Comparison of ENCODE assay signal across 8 cellular contexts in genomic region chr13:74134777-74135305, GRCh38. TPM values are rescaled to one million over a fixed set of nuclear protein-coding genes. Genes with fewer than 3 reads are reported as not detected.
DNase-seq lines count a peak whose midpoint lies in the region; ATAC-seq, FAIRE-seq and TF ChIP-seq lines count a peak whose summit lies in the region.

No MANE protein-coding gene starts in this region.

- no peaks in the 10 kb centered on the region for H3K27me3 Mint-ChIP-seq in activated T-cell treated with anti-CD3 and anti-CD28 coated beads, Interleukin-2, amount 50 U/mL, for 72 hours (ENCODE audit: low read depth)

- peak overlapping the region; percentile 67 for H3K4me3 ChIP-seq in fibroblast of villous mesenchyme (ENCODE audit: low read depth, low read length)
- H3K4me3 ChIP-seq in pancreas, result peak overlapping the region; percentile 64 to 93 (median 76)
- H3K4me3 ChIP-seq in upper lobe of left lung, result peak overlapping the region; percentile 83 to 93 (median 89)

- intact Hi-C loops in pancreas (cut with DNase I), result no loop called here

- peak overlapping the region; percentile 83 for H3K27ac ChIP-seq in 22Rv1
- H3K27ac ChIP-seq in pancreas, result peak overlapping the region; percentile 61 to 82 (median 74)
- peak overlapping the region; percentile 83 to 93 (median 88) for H3K27ac ChIP-seq in upper lobe of left lung

- WGBS in pancreas, 2 donors, result 0 to 1% methylated on average over 28 to 60 of the region's 60 CpGs
- WGBS in upper lobe of left lung, 2 donors, result 0 to 1% methylated on average over 1 to 19 of the region's 60 CpGs

- TF ChIP-seq POLR2A in upper lobe of left lung (IDR thresholded peaks at IDR 0.05), result peak in 1 of 4 donors; percentile 12

- H3K9me3 Mint-ChIP-seq in activated T-cell treated with anti-CD3 and anti-CD28 coated beads, Interleukin-2, amount 50 U/mL, for 72 hours, result no peaks in the 10 kb centered on the region

- H3K4me3 Mint-ChIP-seq in activated T-cell treated with anti-CD3 and anti-CD28 coated beads, Interleukin-2, amount 50 U/mL, for 72 hours, result peak overlapping the region in 1 of 2 donors; percentile 84

- H3K4me1 Mint-ChIP-seq in activated T-cell treated with anti-CD3 and anti-CD28 coated beads, Interleukin-2, amount 50 U/mL, for 72 hours (ENCODE audit: low read depth), result peaks cover 27% of the 10 kb centered on the region

- DNase-seq in NCI-H774 (lab: John Stamatoyannopoulos, UW), result peak; percentile 48
- DNase-seq in activated T-cell treated with anti-CD3 and anti-CD28 coated beads, Interleukin-2, amount 50 U/mL, for 72 hours, result peak; percentile 78 to 82
- no peak for DNase-seq in fibroblast of villous mesenchyme (ENCODE audit: low read depth)
- DNase-seq in pancreas, result peak; percentile 29 to 79 (median 57)
- DNase-seq in upper lobe of left lung, result peak; percentile 51 to 92

- TF ChIP-seq CTCF in 22Rv1 (IDR thresholded peaks at IDR 0.05) (no peak), fibroblast of villous mesenchyme (IDR thresholded peaks at IDR 0.05; ENCODE audit: insufficient read depth, low read depth, low read length) (no peak), pancreas (IDR thresholded peaks at IDR 0.05) (no peak), upper lobe of left lung (IDR thresholded peaks at IDR 0.05) (no peak)

- H3K4me1 ChIP-seq in pancreas (peaks cover 0 to 4% (median 0%) of the 10 kb centered on the region in 3 donors), upper lobe of left lung (peaks cover 4 to 42% (median 16%) of the 10 kb centered on the region in 4 donors)

- ATAC-seq in GM18861 (IDR thresholded peaks at IDR 0.05; ENCODE audit: unreplicated experiment), result peak; percentile 22
- ATAC-seq in HG03064 (IDR thresholded peaks at IDR 0.05; ENCODE audit: low read depth, unreplicated experiment), result peak; percentile 38
- ATAC-seq in activated T-cell treated with anti-CD3 and anti-CD28 coated beads, Interleukin-2, amount 50 U/mL, for 72 hours (replicated peaks in 1 of 2), result peak; percentile 41 to 48
- peak; percentile 50 to 63 (median 55) for ATAC-seq in pancreas
- peak; percentile 49 to 50 for ATAC-seq in upper lobe of left lung (ENCODE audit: low FRiP score in 2 of 2)

- H3K36me3 Mint-ChIP-seq in activated T-cell treated with anti-CD3 and anti-CD28 coated beads, Interleukin-2, amount 50 U/mL, for 72 hours (ENCODE audit: insufficient read depth in 2 of 2), result peaks cover 2 to 6% of the 10 kb centered on the region in 2 donors

- no peak overlapping the region for H3K27ac Mint-ChIP-seq in activated T-cell treated with anti-CD3 and anti-CD28 coated beads, Interleukin-2, amount 50 U/mL, for 72 hours

- TF ChIP-seq EP300 in upper lobe of left lung (IDR thresholded peaks at IDR 0.05), result no peak

- FAIRE-seq in pancreas (lab: Jason Lieb, UNC), result no peak

- no peaks in the 10 kb centered on the region for H3K27me3 ChIP-seq in pancreas
- H3K27me3 ChIP-seq in upper lobe of left lung, result peaks cover 0 to 6% (median 0%) of the 10 kb centered on the region in 4 donors

- no peaks in the 10 kb centered on the region for H3K36me3 ChIP-seq in pancreas
- H3K36me3 ChIP-seq in upper lobe of left lung, result no peaks in the 10 kb centered on the region

- H3K9me3 ChIP-seq in pancreas, result no peaks in the 10 kb centered on the region
- no peaks in the 10 kb centered on the region for H3K9me3 ChIP-seq in upper lobe of left lung

RNA-seq across cellular contexts. Expression of gene KLF12, which starts 0.6 kb away (rescaled TPM):
- 10 to 100 TPM; 32.0 to 42.1 TPM for total RNA-seq in activated T-cell treated with anti-CD3 and anti-CD28 coated beads, Interleukin-2, amount 50 U/mL, for 72 hours
- total RNA-seq in fibroblast of villous mesenchyme (12.6 and 13.0 TPM in 2 replicates), pancreas (1 to 10 TPM in 4 of 6 donors, under 1 TPM in 2; 0.82 to 5.2 (median 1.7) TPM), upper lobe of left lung (10 to 100 TPM in 1 of 6 donors, 1 to 10 TPM in 5; 3.1 to 10.1 (median 4.8) TPM)
- 1 to 10 TPM in 1 of 2 donors, under 1 TPM in 1; 0.46 to 1.5 TPM for polyA plus RNA-seq in pancreas
